Comparison of ENCODE assay signal across 1 cellular context in genomic region chr5:151251001-151251551, GRCh38.
TF ChIP-seq lines count a peak whose summit lies in the region.

No MANE protein-coding gene starts in this region.

TF ChIP-seq in HepG2, 621 proteins besides CTCF, POLR2A, EP300 and RAD21 (continued from another document and continues in another):
- TF ChIP-seq ZNF607 (CRISPR knock-in tag; IDR thresholded peaks at IDR 0.05; ENCODE audit: borderline replicate concordance) (0 out of 2 replicates have a peak, but pooled peaks have one; percentile 4), HIC2 (CRISPR knock-in tag; IDR thresholded peaks at IDR 0.05; ENCODE audit: low read depth) (no peak), PHF8 (CRISPR knock-in tag; IDR thresholded peaks at IDR 0.05) (peak; percentile 61), ZSCAN31 (CRISPR knock-in tag; IDR thresholded peaks at IDR 0.05; ENCODE audit: low read depth) (peak; percentile 55; the same call in 1 of the 2 replicates), PHF21A (CRISPR knock-in tag; IDR thresholded peaks at IDR 0.05) (peak; percentile 70), SAFB2 (CRISPR knock-in tag; IDR thresholded peaks at IDR 0.05; ENCODE audit: borderline replicate concordance, low read depth) (no peak), KDM5A (IDR thresholded peaks at IDR 0.05; ENCODE audit: borderline replicate concordance, low read length) (peak; percentile 57; the same call in 1 of the 2 replicates), TBX2 (CRISPR knock-in tag; IDR thresholded peaks at IDR 0.05; ENCODE audit: borderline replicate concordance) (peak; percentile 56; the same call in 1 of the 2 replicates), SIX1 (CRISPR knock-in tag; IDR thresholded peaks at IDR 0.05; ENCODE audit: borderline replicate concordance) (no peak), TARDBP (CRISPR knock-in tag; IDR thresholded peaks at IDR 0.05) (peak; percentile 13; the same call in 1 of the 2 replicates), MZF1 (CRISPR knock-in tag; IDR thresholded peaks at IDR 0.05; ENCODE audit: borderline replicate concordance) (no peak), TEF (CRISPR knock-in tag; IDR thresholded peaks at IDR 0.05) (no peak), TOPORS (CRISPR knock-in tag; IDR thresholded peaks at IDR 0.05) (0 out of 2 replicates have a peak, but pooled peaks have one; percentile 46), TSC22D2 (CRISPR knock-in tag; IDR thresholded peaks at IDR 0.05; ENCODE audit: borderline replicate concordance) (no peak), ELF4 (CRISPR knock-in tag; IDR thresholded peaks at IDR 0.05; ENCODE audit: borderline replicate concordance) (peak; percentile 8; the same call in 1 of the 2 replicates), PRPF4 (IDR thresholded peaks at IDR 0.05; ENCODE audit: low read depth, low read length, poor library complexity, severe bottlenecking) (no peak), GZF1 (CRISPR knock-in tag; IDR thresholded peaks at IDR 0.05) (no peak), ZNF20 (CRISPR knock-in tag; IDR thresholded peaks at IDR 0.05) (peak; percentile 91), ZNF34 (CRISPR knock-in tag; IDR thresholded peaks at IDR 0.05; ENCODE audit: borderline replicate concordance) (no peak), ZFP62 (CRISPR knock-in tag; IDR thresholded peaks at IDR 0.05) (no peak), ZNF772 (CRISPR knock-in tag; IDR thresholded peaks at IDR 0.05) (peak; percentile 13; the same call in 1 of the 2 replicates), KDM3A (CRISPR knock-in tag; IDR thresholded peaks at IDR 0.05; ENCODE audit: low read depth) (0 out of 2 replicates have a peak, but pooled peaks have one; percentile 9), MYNN (CRISPR knock-in tag; IDR thresholded peaks at IDR 0.05; ENCODE audit: low read depth) (no peak), SSRP1 (CRISPR knock-in tag; IDR thresholded peaks at IDR 0.05) (no peak), SMYD3 (CRISPR knock-in tag; IDR thresholded peaks at IDR 0.05) (0 out of 2 replicates have a peak, but pooled peaks have one; percentile 6), SIX4 (CRISPR knock-in tag; IDR thresholded peaks at IDR 0.05) (no peak), PTBP1 (IDR thresholded peaks at IDR 0.05; ENCODE audit: low read depth, low read length, poor library complexity, severe bottlenecking) (no peak), CREM (IDR thresholded peaks at IDR 0.05) (peak; percentile 37; the same call in 1 of the 2 replicates), CREM (CRISPR knock-in tag; IDR thresholded peaks at IDR 0.05) (no peak), HNRNPLL (IDR thresholded peaks at IDR 0.05; ENCODE audit: low read depth, low read length, poor library complexity, severe bottlenecking) (no peak), MAF1 (CRISPR knock-in tag; IDR thresholded peaks at IDR 0.05; ENCODE audit: borderline replicate concordance) (no peak), ZMYM4 (CRISPR knock-in tag; IDR thresholded peaks at IDR 0.05) (no peak), MIXL1 (CRISPR knock-in tag; IDR thresholded peaks at IDR 0.05) (peak; percentile 55; the same call in 1 of the 2 replicates), NKX3-1 (CRISPR knock-in tag; IDR thresholded peaks at IDR 0.05) (no peak), XBP1 (CRISPR knock-in tag; IDR thresholded peaks at IDR 0.05) (no peak), ELF3 (CRISPR knock-in tag; IDR thresholded peaks at IDR 0.05) (no peak), KLF16 (CRISPR knock-in tag; IDR thresholded peaks at IDR 0.05) (peak in 1 of 2 experiments; percentile 25; a peak in 1 of 4 replicates), ZSCAN5A (CRISPR knock-in tag; IDR thresholded peaks at IDR 0.05; ENCODE audit: borderline replicate concordance) (no peak), NFYB (CRISPR knock-in tag; IDR thresholded peaks at IDR 0.05) (peak; percentile 89), HNF4A (CRISPR knock-in tag; IDR thresholded peaks at IDR 0.05) (peak; percentile 47), ZNF740 (CRISPR knock-in tag; IDR thresholded peaks at IDR 0.05) (no peak), NCOA5 (CRISPR knock-in tag; IDR thresholded peaks at IDR 0.05) (no peak), SOX6 (IDR thresholded peaks at IDR 0.05) (no peak), SOX6 (CRISPR knock-in tag; IDR thresholded peaks at IDR 0.05) (no peak; the same call in 1 of the 2 replicates), HES4 (CRISPR knock-in tag; IDR thresholded peaks at IDR 0.05; ENCODE audit: borderline replicate concordance) (no peak), NR2F1 (CRISPR knock-in tag; IDR thresholded peaks at IDR 0.05) (0 out of 4 replicates have a peak, but pooled peaks of 1 of the 2 experiments have one; percentile 4), ZNF7 (CRISPR knock-in tag; IDR thresholded peaks at IDR 0.05) (no peak), ZNF609 (CRISPR knock-in tag; IDR thresholded peaks at IDR 0.05; ENCODE audit: borderline replicate concordance) (no peak), YEATS4 (CRISPR knock-in tag; IDR thresholded peaks at IDR 0.05; ENCODE audit: borderline replicate concordance) (peak; percentile 46; the same call in 1 of the 2 replicates), SNAPC2 (CRISPR knock-in tag; IDR thresholded peaks at IDR 0.05) (0 out of 2 replicates have a peak, but pooled peaks have one; percentile 59)
- TF ChIP-seq, protein P1, sequence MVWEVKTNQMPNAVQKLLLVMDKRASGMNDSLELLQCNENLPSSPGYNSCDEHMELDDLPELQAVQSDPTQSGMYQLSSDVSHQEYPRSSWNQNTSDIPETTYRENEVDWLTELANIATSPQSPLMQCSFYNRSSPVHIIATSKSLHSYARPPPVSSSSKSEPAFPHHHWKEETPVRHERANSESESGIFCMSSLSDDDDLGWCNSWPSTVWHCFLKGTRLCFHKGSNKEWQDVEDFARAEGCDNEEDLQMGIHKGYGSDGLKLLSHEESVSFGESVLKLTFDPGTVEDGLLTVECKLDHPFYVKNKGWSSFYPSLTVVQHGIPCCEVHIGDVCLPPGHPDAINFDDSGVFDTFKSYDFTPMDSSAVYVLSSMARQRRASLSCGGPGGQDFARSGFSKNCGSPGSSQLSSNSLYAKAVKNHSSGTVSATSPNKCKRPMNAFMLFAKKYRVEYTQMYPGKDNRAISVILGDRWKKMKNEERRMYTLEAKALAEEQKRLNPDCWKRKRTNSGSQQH (CRISPR knock-in tag; IDR thresholded peaks at IDR 0.05; ENCODE audit: low read depth), result 0 out of 2 replicates have a peak, but pooled peaks have one; percentile 10
- TF ChIP-seq, protein P2, sequence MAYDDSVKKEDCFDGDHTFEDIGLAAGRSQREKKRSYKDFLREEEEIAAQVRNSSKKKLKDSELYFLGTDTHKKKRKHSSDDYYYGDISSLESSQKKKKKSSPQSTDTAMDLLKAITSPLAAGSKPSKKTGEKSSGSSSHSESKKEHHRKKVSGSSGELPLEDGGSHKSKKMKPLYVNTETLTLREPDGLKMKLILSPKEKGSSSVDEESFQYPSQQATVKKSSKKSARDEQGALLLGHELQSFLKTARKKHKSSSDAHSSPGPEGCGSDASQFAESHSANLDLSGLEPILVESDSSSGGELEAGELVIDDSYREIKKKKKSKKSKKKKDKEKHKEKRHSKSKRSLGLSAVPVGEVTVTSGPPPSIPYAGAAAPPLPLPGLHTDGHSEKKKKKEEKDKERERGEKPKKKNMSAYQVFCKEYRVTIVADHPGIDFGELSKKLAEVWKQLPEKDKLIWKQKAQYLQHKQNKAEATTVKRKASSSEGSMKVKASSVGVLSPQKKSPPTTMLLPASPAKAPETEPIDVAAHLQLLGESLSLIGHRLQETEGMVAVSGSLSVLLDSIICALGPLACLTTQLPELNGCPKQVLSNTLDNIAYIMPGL (CRISPR knock-in tag; IDR thresholded peaks at IDR 0.05; ENCODE audit: borderline replicate concordance in 1 of 2, low read depth in 1 of 2), result peak in 1 of 2 experiments; percentile 51; a peak in 2 of 4 replicates
- TF ChIP-seq, protein P3, sequence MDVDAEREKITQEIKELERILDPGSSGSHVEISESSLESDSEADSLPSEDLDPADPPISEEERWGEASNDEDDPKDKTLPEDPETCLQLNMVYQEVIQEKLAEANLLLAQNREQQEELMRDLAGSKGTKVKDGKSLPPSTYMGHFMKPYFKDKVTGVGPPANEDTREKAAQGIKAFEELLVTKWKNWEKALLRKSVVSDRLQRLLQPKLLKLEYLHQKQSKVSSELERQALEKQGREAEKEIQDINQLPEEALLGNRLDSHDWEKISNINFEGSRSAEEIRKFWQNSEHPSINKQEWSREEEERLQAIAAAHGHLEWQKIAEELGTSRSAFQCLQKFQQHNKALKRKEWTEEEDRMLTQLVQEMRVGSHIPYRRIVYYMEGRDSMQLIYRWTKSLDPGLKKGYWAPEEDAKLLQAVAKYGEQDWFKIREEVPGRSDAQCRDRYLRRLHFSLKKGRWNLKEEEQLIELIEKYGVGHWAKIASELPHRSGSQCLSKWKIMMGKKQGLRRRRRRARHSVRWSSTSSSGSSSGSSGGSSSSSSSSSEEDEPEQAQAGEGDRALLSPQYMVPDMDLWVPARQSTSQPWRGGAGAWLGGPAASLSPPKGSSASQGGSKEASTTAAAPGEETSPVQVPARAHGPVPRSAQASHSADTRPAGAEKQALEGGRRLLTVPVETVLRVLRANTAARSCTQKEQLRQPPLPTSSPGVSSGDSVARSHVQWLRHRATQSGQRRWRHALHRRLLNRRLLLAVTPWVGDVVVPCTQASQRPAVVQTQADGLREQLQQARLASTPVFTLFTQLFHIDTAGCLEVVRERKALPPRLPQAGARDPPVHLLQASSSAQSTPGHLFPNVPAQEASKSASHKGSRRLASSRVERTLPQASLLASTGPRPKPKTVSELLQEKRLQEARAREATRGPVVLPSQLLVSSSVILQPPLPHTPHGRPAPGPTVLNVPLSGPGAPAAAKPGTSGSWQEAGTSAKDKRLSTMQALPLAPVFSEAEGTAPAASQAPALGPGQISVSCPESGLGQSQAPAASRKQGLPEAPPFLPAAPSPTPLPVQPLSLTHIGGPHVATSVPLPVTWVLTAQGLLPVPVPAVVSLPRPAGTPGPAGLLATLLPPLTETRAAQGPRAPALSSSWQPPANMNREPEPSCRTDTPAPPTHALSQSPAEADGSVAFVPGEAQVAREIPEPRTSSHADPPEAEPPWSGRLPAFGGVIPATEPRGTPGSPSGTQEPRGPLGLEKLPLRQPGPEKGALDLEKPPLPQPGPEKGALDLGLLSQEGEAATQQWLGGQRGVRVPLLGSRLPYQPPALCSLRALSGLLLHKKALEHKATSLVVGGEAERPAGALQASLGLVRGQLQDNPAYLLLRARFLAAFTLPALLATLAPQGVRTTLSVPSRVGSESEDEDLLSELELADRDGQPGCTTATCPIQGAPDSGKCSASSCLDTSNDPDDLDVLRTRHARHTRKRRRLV (CRISPR knock-in tag; IDR thresholded peaks at IDR 0.05), result peak; percentile 78; the same call in 1 of the 2 replicates
